Comparison of ENCODE assay signal across 29 cellular contexts in the genomic region with DNA sequence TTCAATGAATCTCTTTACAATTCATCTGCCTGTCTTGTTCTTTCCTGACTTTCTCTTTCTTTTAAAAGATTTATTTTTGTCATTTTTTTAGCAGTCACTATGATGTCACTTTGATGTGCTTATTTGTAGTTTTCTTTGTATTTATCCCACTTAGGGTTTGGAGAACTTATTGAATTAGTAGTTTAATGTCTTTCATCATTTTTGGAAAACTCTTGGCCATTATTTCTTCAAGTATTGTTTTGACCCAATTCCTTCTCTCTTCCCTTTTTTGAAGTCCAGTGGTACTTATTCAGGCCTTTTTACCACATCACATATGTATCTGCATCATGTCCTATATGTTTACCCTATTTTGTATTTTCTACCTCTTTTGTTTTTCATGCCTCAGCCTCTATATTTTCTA.
"Had no signal": no experiment of that assay in that cellular context is flagged by ENCODE, and none has a peak within 500 bp of the region (broad histone marks: within the 10 kb centered on the region; RNA-seq: fewer than 3 reads in every experiment).

No MANE protein-coding gene starts in this region.

- H3K4me1 ChIP-seq: neural progenitor cell, parathyroid adenoma, sigmoid colon, thyroid gland had no signal

- H3K27ac ChIP-seq: neural progenitor cell, ovary, parathyroid adenoma, psoas muscle, right lobe of liver, sigmoid colon, stomach, thoracic aorta, thyroid gland, tibial nerve, upper lobe of left lung, vagina had no signal

- H3K27me3 ChIP-seq: neural progenitor cell, ovary, right lobe of liver, sigmoid colon, stomach, thyroid gland, tibial nerve, upper lobe of left lung, vagina had no signal

- H2AFZ ChIP-seq: neural progenitor cell, parathyroid adenoma had no signal

- H3K4me1 Mint-ChIP-seq: natural killer cell; stimulated activated effector memory CD8-positive, alpha-beta T cell treated with anti-CD3 and anti-CD28 coated beads, Interleukin-12 subunit alpha, Interleukin-12 subunit beta, amount 100 ng/mL, for 72 hours; stimulated activated naive B cell treated with anti-CD40 and anti-IgM and Interleukin-4, amounts not matched to agents 10 μg/mL and 1 μg/mL and 100 μg/mL, for 72 hours had no signal

- H3K9me3 ChIP-seq: ovary, psoas muscle, right lobe of liver, sigmoid colon, stomach, thoracic aorta, thyroid gland, upper lobe of left lung, vagina had no signal

- H3K9ac ChIP-seq: neural progenitor cell, parathyroid adenoma had no signal

- H3K27ac Mint-ChIP-seq: natural killer cell; nephron; neural progenitor cell; progenitor cell of endocrine pancreas; stimulated activated effector memory CD8-positive, alpha-beta T cell treated with anti-CD3 and anti-CD28 coated beads, Interleukin-12 subunit alpha, Interleukin-12 subunit beta, amount 100 ng/mL, for 72 hours; stimulated activated naive B cell treated with anti-CD40 and anti-IgM and Interleukin-4, amounts not matched to agents 10 μg/mL and 1 μg/mL and 100 μg/mL, for 72 hours; stimulated activated naive CD8-positive, alpha-beta T cell treated with anti-CD3 and anti-CD28 coated beads, Interleukin-15, Interleukin-2, amounts not matched to agents 100 ng/mL and 50 ng/mL, for 24 hours had no signal

- H3K4me3 Mint-ChIP-seq: natural killer cell; nephron; neural progenitor cell; stimulated activated effector memory CD8-positive, alpha-beta T cell treated with anti-CD3 and anti-CD28 coated beads, Interleukin-12 subunit alpha, Interleukin-12 subunit beta, amount 100 ng/mL, for 72 hours; stimulated activated naive B cell treated with anti-CD40 and anti-IgM and Interleukin-4, amounts not matched to agents 10 μg/mL and 1 μg/mL and 100 μg/mL, for 72 hours; stimulated activated naive CD8-positive, alpha-beta T cell treated with anti-CD3 and anti-CD28 coated beads, Interleukin-15, Interleukin-2, amounts not matched to agents 100 ng/mL and 50 ng/mL, for 24 hours had no signal

- H3K4me3 ChIP-seq: neural progenitor cell, ovary, psoas muscle, right lobe of liver, sigmoid colon, stomach, thoracic aorta, thyroid gland, tibial nerve, upper lobe of left lung, vagina had no signal

- H3K36me3 Mint-ChIP-seq: natural killer cell; neural progenitor cell; stimulated activated effector memory CD8-positive, alpha-beta T cell treated with anti-CD3 and anti-CD28 coated beads, Interleukin-12 subunit alpha, Interleukin-12 subunit beta, amount 100 ng/mL, for 72 hours had no signal

- FAIRE-seq: urothelium cell line had no signal

- ATAC-seq: natural killer cell; psoas muscle; right cardiac atrium; right lobe of liver; stimulated activated effector memory CD8-positive, alpha-beta T cell treated with anti-CD3 and anti-CD28 coated beads, Interleukin-12 subunit alpha, Interleukin-12 subunit beta, amount 100 ng/mL, for 72 hours; stimulated activated naive B cell treated with anti-CD40 and anti-IgM and Interleukin-4, amounts not matched to agents 10 μg/mL and 1 μg/mL and 100 μg/mL, for 72 hours had no signal

- H3K9me3 Mint-ChIP-seq: natural killer cell; neural progenitor cell; stimulated activated effector memory CD8-positive, alpha-beta T cell treated with anti-CD3 and anti-CD28 coated beads, Interleukin-12 subunit alpha, Interleukin-12 subunit beta, amount 100 ng/mL, for 72 hours; stimulated activated naive CD8-positive, alpha-beta T cell treated with anti-CD3 and anti-CD28 coated beads, Interleukin-15, Interleukin-2, amounts not matched to agents 100 ng/mL and 50 ng/mL, for 24 hours had no signal

- H3K27me3 Mint-ChIP-seq: progenitor cell of endocrine pancreas had no signal

- DNase-seq: natural killer cell; occipital lobe; ovary; posterior cingulate gyrus; psoas muscle; right cardiac atrium; right lobe of liver; sigmoid colon; small intestine; stimulated activated CD4-positive, alpha-beta T cell treated with anti-CD3 and anti-CD28 coated beads, Interleukin-15, amount 100 ng/mL, for 24 hours; stimulated activated CD4-positive, alpha-beta T cell treated with anti-CD3 and anti-CD28 coated beads, Interleukin-2, amount 100 ng/mL, for 24 hours; stimulated activated CD4-positive, alpha-beta T cell treated with anti-CD3 and anti-CD28 coated beads, Interleukin-2, amount 100 ng/mL, for 48 hours; stimulated activated CD4-positive, alpha-beta T cell treated with anti-CD3 and anti-CD28 coated beads, Interleukin-4, amount 100 ng/mL, for 24 hours; stimulated activated naive B cell treated with anti-CD40 and anti-IgM and Interleukin-4, amounts not matched to agents 10 μg/mL and 1 μg/mL and 100 μg/mL, for 72 hours; stimulated activated naive CD4-positive, alpha-beta T cell treated with Interleukin-2 at 50 U/mL for 16 hours; stomach; thyroid gland; trophoblast cell; upper lobe of left lung had no signal

- H3K4me2 ChIP-seq: neural progenitor cell had no signal

- H3K79me2 ChIP-seq: parathyroid adenoma had no signal

- H3K36me3 ChIP-seq: neural progenitor cell, ovary, right lobe of liver, sigmoid colon, stomach, thoracic aorta, thyroid gland, tibial nerve, upper lobe of left lung, vagina had no signal
